8 cellular contexts compared by ENCODE assay signal in genomic region chr9:123269316-123269715, GRCh38. TPM values are rescaled to one million over a fixed set of nuclear protein-coding genes. Genes with fewer than 3 reads are reported as not detected.
A peak's percentile ranks its signal among the peaks of the same experiment; 100 is the strongest.
DNase-seq lines count a peak whose midpoint lies in the region; ATAC-seq and TF ChIP-seq lines count a peak whose summit lies in the region.

No MANE protein-coding gene starts in this region.

- peaks cover 10 to 56% (median 46%) of the 10 kb centered on the region in 10 experiments; a peak in 19 of 20 replicates for H3K4me1 ChIP-seq in BLaER1 treated with 17β-estradiol and CSF1 and Interleukin-3, amounts not matched to agents 10 nM and 100 nM
- H3K4me1 ChIP-seq in mammary epithelial cell (ENCODE audit: insufficient read depth, low read length), result peaks cover 5% of the 10 kb centered on the region

- 76% methylated on average over 6 of the region's 7 CpGs for WGBS in mammary epithelial cell (ENCODE audit: low coverage, missing lambda C conversion rate)

- no peaks in the 10 kb centered on the region for H3K27me3 ChIP-seq in BLaER1 treated with 17β-estradiol and CSF1 and Interleukin-3, amounts not matched to agents 10 nM and 100 nM
- H3K27me3 ChIP-seq in mammary epithelial cell (ENCODE audit: insufficient read depth, low read length), result no peaks in the 10 kb centered on the region

- peak overlapping the region in 2 of 11 experiments; percentile 87 to 89; a peak in 2 of 22 replicates for H3K27ac ChIP-seq in BLaER1 treated with 17β-estradiol and CSF1 and Interleukin-3, amounts not matched to agents 10 nM and 100 nM
- H3K27ac ChIP-seq in mammary epithelial cell (ENCODE audit: insufficient read depth, low read depth, low read length), result no peak overlapping the region

- H3K9me3 Mint-ChIP-seq in IgD-negative memory B cell, result no peaks in the 10 kb centered on the region
- no peaks in the 10 kb centered on the region for H3K9me3 Mint-ChIP-seq in natural killer cell treated with Interleukin-12 subunit alpha and Interleukin-12 subunit beta and Interleukin-15 and Interleukin-18, amount 100 ng/mL, for 72 hours

- DNase-seq in mammary epithelial cell (no peak), NCI-H524 (lab: John Stamatoyannopoulos, UW) (no peak)
- no peak for DNase-seq in natural killer cell treated with Interleukin-12 subunit alpha and Interleukin-12 subunit beta and Interleukin-15 and Interleukin-18, amount 100 ng/mL, for 72 hours (ENCODE audit: low spot score)
- DNase-seq in activated effector memory CD4-positive, alpha-beta T cell treated with anti-CD3 and anti-CD28 coated beads, Interleukin-2, amount 50 U/mL, for 16 hours, result no peak

- no TSS peak for BruUV-seq in mammary epithelial cell (replicated peaks; lab: Mats Ljungman, UMichigan)

- H2AFZ ChIP-seq in mammary epithelial cell (ENCODE audit: low read depth, low read length), result peak overlapping the region; percentile 86

- peak overlapping the region; percentile 85 to 99 (median 96) for H3K4me3 ChIP-seq in BLaER1 treated with 17β-estradiol and CSF1 and Interleukin-3, amounts not matched to agents 10 nM and 100 nM
- H3K4me3 ChIP-seq in mammary epithelial cell (replicated peaks in 1 of 3; ENCODE audit: insufficient read depth in 1 of 3, low read depth in 2 of 3, low read length in 3 of 3), result peak overlapping the region; percentile 57 to 85 (median 69)

- peaks cover 0 to 2% (median 0%) of the 10 kb centered on the region in 11 experiments; a peak in 1 of 22 replicates for H3K36me3 ChIP-seq in BLaER1 treated with 17β-estradiol and CSF1 and Interleukin-3, amounts not matched to agents 10 nM and 100 nM
- H3K36me3 ChIP-seq in mammary epithelial cell (ENCODE audit: insufficient read depth, low read length), result no peaks in the 10 kb centered on the region

- peak overlapping the region in 10 of 11 experiments; percentile 89 to 96 (median 91); a peak in 16 of 22 replicates for H3K9ac ChIP-seq in BLaER1 treated with 17β-estradiol and CSF1 and Interleukin-3, amounts not matched to agents 10 nM and 100 nM
- H3K9ac ChIP-seq in mammary epithelial cell (ENCODE audit: insufficient read depth, low read length), result no peak overlapping the region

- H3K4me2 ChIP-seq in BLaER1 treated with 17β-estradiol and CSF1 and Interleukin-3, amounts not matched to agents 10 nM and 100 nM, result peak overlapping the region; percentile 83 to 92 (median 88)
- H3K4me2 ChIP-seq in mammary epithelial cell (ENCODE audit: insufficient read depth, low read depth, low read length), result peak overlapping the region; percentile 90

- peaks cover 28 to 35% (median 33%) of the 10 kb centered on the region in 3 donors for H3K4me1 Mint-ChIP-seq in IgD-negative memory B cell
- peaks cover 9 to 18% of the 10 kb centered on the region in 2 donors for H3K4me1 Mint-ChIP-seq in natural killer cell treated with Interleukin-12 subunit alpha and Interleukin-12 subunit beta and Interleukin-15 and Interleukin-18, amount 100 ng/mL, for 72 hours (ENCODE audit: low read depth in 2 of 2)

- CTCF ChIA-PET in mammary epithelial cell (lab: Charles Lee; ENCODE audit: low non-redundant PET), result interaction anchor here (0.5 to 0.7 kb wide), 2 partner anchors 69 to 151 kb away, joined by 3 to 5 read pairs; no protein-coding TSS in a partner anchor

- H4K20me1 ChIP-seq in BLaER1 treated with 17β-estradiol and CSF1 and Interleukin-3, amounts not matched to agents 10 nM and 100 nM, result peaks cover 0 to 38% (median 19%) of the 10 kb centered on the region in 11 experiments; a peak in 14 of 22 replicates
- no peaks in the 10 kb centered on the region for H4K20me1 ChIP-seq in mammary epithelial cell (ENCODE audit: insufficient read depth, low read length)

- TF ChIP-seq CTCF in mammary epithelial cell (conservative IDR thresholded peaks at IDR 0.05 in 1 of 2, IDR thresholded peaks at IDR 0.05 in 1 of 2; ENCODE audit: extremely low read depth in 1 of 2, insufficient read depth in 1 of 2, low read depth in 1 of 2, low read length in 2 of 2), result no peak

- H3K9me3 ChIP-seq in BLaER1 treated with 17β-estradiol and CSF1 and Interleukin-3, amounts not matched to agents 10 nM and 100 nM (replicated peaks in 1 of 11), result no peaks in the 10 kb centered on the region
- H3K9me3 ChIP-seq in mammary epithelial cell (replicated peaks; ENCODE audit: insufficient read depth, low read length), result no peaks in the 10 kb centered on the region

- peaks cover 1% of the 10 kb centered on the region for H3K36me3 Mint-ChIP-seq in IgD-negative memory B cell
- no peaks in the 10 kb centered on the region for H3K36me3 Mint-ChIP-seq in natural killer cell treated with Interleukin-12 subunit alpha and Interleukin-12 subunit beta and Interleukin-15 and Interleukin-18, amount 100 ng/mL, for 72 hours

- no peaks in the 10 kb centered on the region for H3K27me3 Mint-ChIP-seq in IgD-negative memory B cell
- peaks cover 21 to 24% of the 10 kb centered on the region in 2 donors for H3K27me3 Mint-ChIP-seq in natural killer cell treated with Interleukin-12 subunit alpha and Interleukin-12 subunit beta and Interleukin-15 and Interleukin-18, amount 100 ng/mL, for 72 hours

- ATAC-seq in natural killer cell treated with Interleukin-12 subunit alpha and Interleukin-12 subunit beta and Interleukin-15 and Interleukin-18, amount 100 ng/mL, for 72 hours, result no peak
- ATAC-seq in GM19395 (IDR thresholded peaks at IDR 0.05; ENCODE audit: unreplicated experiment) (no peak), GM18861 (IDR thresholded peaks at IDR 0.05; ENCODE audit: unreplicated experiment) (no peak)

- peak overlapping the region in 2 of 3 donors; percentile 78 to 86 for H3K27ac Mint-ChIP-seq in IgD-negative memory B cell
- no peak overlapping the region for H3K27ac Mint-ChIP-seq in natural killer cell treated with Interleukin-12 subunit alpha and Interleukin-12 subunit beta and Interleukin-15 and Interleukin-18, amount 100 ng/mL, for 72 hours

- intact Hi-C loops in mammary epithelial cell (cut with micrococcal nuclease), result loop anchor here (2.0 to 5.0 kb wide), 2 partner anchors 75 to 167 kb away; no protein-coding TSS in a partner anchor

- in situ Hi-C loops in mammary epithelial cell (cut with MboI; ENCODE audit: low sequenced_read_pairs in 2 of 2), result no loop called here

- peak overlapping the region; percentile 75 to 89 (median 86) for H3K4me3 Mint-ChIP-seq in IgD-negative memory B cell
- H3K4me3 Mint-ChIP-seq in natural killer cell treated with Interleukin-12 subunit alpha and Interleukin-12 subunit beta and Interleukin-15 and Interleukin-18, amount 100 ng/mL, for 72 hours, result peak overlapping the region; percentile 75

- peaks cover 12% of the 10 kb centered on the region for H3K79me2 ChIP-seq in mammary epithelial cell (ENCODE audit: insufficient read depth, low read length)

- dilution Hi-C loops in mammary epithelial cell (cut with HindIII; ENCODE audit: low sequenced_read_pairs), result no loop called here

RNA-seq across cellular contexts. Expression of gene STRBP, which starts 0.9 kb away (rescaled TPM):
- 78.0 TPM for polyA plus RNA-seq in IgD-negative memory B cell
- total RNA-seq in mammary epithelial cell, result 10 to 100 TPM; 10.8 to 11.6 TPM
- polyA plus RNA-seq in mammary epithelial cell, result 7.9 TPM
- polyA minus RNA-seq in mammary epithelial cell, result 11.2 TPM
- 10 to 100 TPM in 1 of 2 donors, 1 to 10 TPM in 1; 6.9 to 13.9 TPM for total RNA-seq in natural killer cell treated with Interleukin-12 subunit alpha and Interleukin-12 subunit beta and Interleukin-15 and Interleukin-18, amount 100 ng/mL, for 72 hours

Comparison
In these comparisons a context has a peak if more than half of its experiments do, and no peak if none do; other contexts are left out.
1. H3K27ac Mint-ChIP-seq: peak in IgD-negative memory B cell (2 of 3); none in natural killer cell treated with Interleukin-12 subunit alpha and Interleukin-12 subunit beta and Interleukin-15 and Interleukin-18, amount 100 ng/mL, for 72 hours (0 of 2).